10 cellular contexts compared by ENCODE assay signal in genomic region chr3:136919799-136920580, GRCh38. TPM values are rescaled to one million over a fixed set of nuclear protein-coding genes. Genes with fewer than 3 reads are reported as not detected.
DNase-seq lines count a peak whose midpoint lies in the region; ATAC-seq and TF ChIP-seq lines count a peak whose summit lies in the region.
"Had no signal": no experiment of that assay in that cellular context is flagged by ENCODE, and none has a peak within 500 bp of the region (broad histone marks: within the 10 kb centered on the region; RNA-seq: fewer than 3 reads in every experiment).

No MANE protein-coding gene starts in this region.

- H3K36me3 Mint-ChIP-seq in effector memory CD8-positive, alpha-beta T cell (ENCODE audit: insufficient read depth), result peaks cover 9% of the 10 kb centered on the region

- H3K4me3 ChIP-seq in ACC112 (ENCODE audit: low read depth, low read length), result peak overlapping the region; percentile 23; the same call in 1 of the 2 replicates

- no peak overlapping the region for H2AFZ ChIP-seq in ACC112 (ENCODE audit: low read length, unreplicated experiment)

- DNase-seq in GM13976 (ENCODE audit: low spot score) (peak; percentile 34), M059J (ENCODE audit: low read depth) (peak; percentile 77), GM19240 (ENCODE audit: insufficient read length, low spot score) (no peak), GM10248 (ENCODE audit: extremely low spot score) (no peak), NCI-H2029 (lab: John Stamatoyannopoulos, UW) (no peak), HUDEP-2 (lab: John Stamatoyannopoulos, UW; ENCODE audit: unreplicated experiment in 76 of 76) (no peak)
- DNase-seq in effector memory CD8-positive, alpha-beta T cell, result peak in 2 of 3 experiments; percentile 22 to 25
- DNase-seq: DMS79 had no signal

- TF ChIP-seq CTCF in GM13976 (IDR thresholded peaks at IDR 0.05; ENCODE audit: borderline replicate concordance, control extremely low read depth, extremely low read depth, insufficient read depth, missing control alignments) (no peak), GM10248 (IDR thresholded peaks at IDR 0.05; ENCODE audit: control extremely low read depth, extremely low read depth, low read depth, missing control alignments) (no peak)

- H3K27me3 ChIP-seq in ACC112 (ENCODE audit: insufficient read depth, low read length), result no peaks in the 10 kb centered on the region
- H3K27me3 ChIP-seq: neutrophil had no signal

- peaks cover 51 to 74% of the 10 kb centered on the region in 2 donors for H3K4me1 Mint-ChIP-seq in effector memory CD8-positive, alpha-beta T cell (ENCODE audit: low read depth in 2 of 2)

- in situ Hi-C loops in GM13976 (cut with MboI; ENCODE audit: low sequenced_read_pairs, unreplicated experiment), result no loop called here

- H3K79me2 ChIP-seq in ACC112 (ENCODE audit: control insufficient read depth, insufficient read depth, low read length, unreplicated experiment), result peaks cover 79% of the 10 kb centered on the region

- no peaks in the 10 kb centered on the region for H3K27me3 Mint-ChIP-seq in effector memory CD8-positive, alpha-beta T cell

- peak overlapping the region; percentile 65 to 90 for H3K4me3 Mint-ChIP-seq in effector memory CD8-positive, alpha-beta T cell

- peaks cover 8% of the 10 kb centered on the region for H3K36me3 ChIP-seq in ACC112 (ENCODE audit: insufficient read depth, low read length)
- H3K36me3 ChIP-seq: neutrophil had no signal

- H3K27ac Mint-ChIP-seq in effector memory CD8-positive, alpha-beta T cell, result peak overlapping the region; percentile 97 to 98

- ATAC-seq in effector memory CD8-positive, alpha-beta T cell (replicated peaks), result peak; percentile 94

- peaks cover 26% of the 10 kb centered on the region for H3K4me1 ChIP-seq in ACC112 (ENCODE audit: control insufficient read depth, insufficient read depth, low read length, unreplicated experiment)

- no peaks in the 10 kb centered on the region for H3K9me3 Mint-ChIP-seq in effector memory CD8-positive, alpha-beta T cell

- CTCF ChIA-PET in GM10248 (lab: Yijun Ruan, JAX), result interaction anchor here (0.9 to 1.5 kb wide), 3 partner anchors 10 to 167 kb away, joined by 3 to 4 read pairs (median 3); no protein-coding TSS in a partner anchor

- peak overlapping the region; percentile 45 for H3K27ac ChIP-seq in ACC112 (ENCODE audit: low read depth, low read length)
- H3K27ac ChIP-seq: neutrophil had no signal

- POLR2A ChIA-PET in GM10248 (lab: Yijun Ruan, JAX), result no interaction called here

RNA-seq across cellular contexts. Expression of gene IL20RB, which starts 37.8 kb away (rescaled TPM):
- 1.7 and 2.4 TPM in 2 replicates for total RNA-seq in M059J (2014; rRNA removed; shearing (Covaris generic))

RNA-seq across cellular contexts. Expression of gene NCK1, which starts 58.0 kb away (rescaled TPM):
- 75.3 and 77.8 TPM in 2 replicates for total RNA-seq in M059J (2014; rRNA removed; shearing (Covaris generic))

Comparison
In these comparisons a context has a peak if more than half of its experiments do, and no peak if none do; other contexts are left out.
1. DNase-seq: peak in GM13976 (single experiment), M059J (single experiment) and effector memory CD8-positive, alpha-beta T cell (2 of 3); none in GM19240 (single experiment), GM10248 (single experiment), NCI-H2029 (single experiment) and HUDEP-2 (0 of 76).